ENCODE assay signal across 27 cellular contexts in genomic region chr7:43856996-43857395, GRCh38. TPM values are rescaled to one million over a fixed set of nuclear protein-coding genes. Genes with fewer than 3 reads are reported as not detected.
DNase-seq lines count a peak whose midpoint lies in the region; ATAC-seq and TF ChIP-seq lines count a peak whose summit lies in the region.
"Had no signal": no experiment of that assay in that cellular context is flagged by ENCODE, and none has a peak within 500 bp of the region (broad histone marks: within the 10 kb centered on the region; RNA-seq: fewer than 3 reads in every experiment).

No MANE protein-coding gene starts in this region.

- no peak overlapping the region for H3K4me3 Mint-ChIP-seq in activated CD8-positive, alpha-beta T cell treated with anti-CD3 and anti-CD28 coated beads for 36 hours
- H3K4me3 Mint-ChIP-seq in activated CD8-positive, alpha-beta T cell treated with anti-CD3 and anti-CD28 coated beads, Interleukin-2, amount 10 ng/mL, durations not matched to agents 7 days and 5 days, result no peak overlapping the region
- H3K4me3 Mint-ChIP-seq: activated CD8-positive, alpha-beta memory T cell treated with anti-CD3 and anti-CD28 coated beads, Interleukin-2, amount 10 ng/mL, durations not matched to agents 7 days and 5 days; IgD-negative memory B cell; naive thymus-derived CD4-positive, alpha-beta T cell had no signal

- no peaks in the 10 kb centered on the region for H3K9me3 Mint-ChIP-seq in activated CD8-positive, alpha-beta T cell treated with anti-CD3 and anti-CD28 coated beads for 36 hours
- no peaks in the 10 kb centered on the region for H3K9me3 Mint-ChIP-seq in activated CD8-positive, alpha-beta T cell treated with anti-CD3 and anti-CD28 coated beads, Interleukin-2, amount 10 ng/mL, durations not matched to agents 7 days and 5 days (ENCODE audit: insufficient read depth)
- H3K9me3 Mint-ChIP-seq: IgD-negative memory B cell had no signal

- ATAC-seq in activated CD8-positive, alpha-beta T cell treated with anti-CD3 and anti-CD28 coated beads for 36 hours, result peak; percentile 27
- no peak for ATAC-seq in activated CD8-positive, alpha-beta T cell treated with anti-CD3 and anti-CD28 coated beads, Interleukin-2, amount 10 ng/mL, durations not matched to agents 7 days and 5 days
- ATAC-seq in HG02588 (IDR thresholded peaks at IDR 0.05; ENCODE audit: unreplicated experiment), result no peak
- ATAC-seq: activated CD8-positive, alpha-beta memory T cell treated with anti-CD3 and anti-CD28 coated beads, Interleukin-2, amount 10 ng/mL, durations not matched to agents 7 days and 5 days; left lung; naive thymus-derived CD4-positive, alpha-beta T cell had no signal

- H3K4me3 ChIP-seq in spleen, result no peak overlapping the region
- H3K4me3 ChIP-seq: BLaER1 treated with 17β-estradiol and CSF1 and Interleukin-3, amounts not matched to agents 10 nM and 100 nM; left lung; ovary; stomach; tibial nerve had no signal

- 78 to 91% (median 82%) methylated on average over 1 of the region's 1 CpG for WGBS in spleen, 5 donors

- TF ChIP-seq CTCF in activated CD8-positive, alpha-beta T cell treated with anti-CD3 and anti-CD28 coated beads for 36 hours (IDR thresholded peaks at IDR 0.05), result no peak
- no peak for TF ChIP-seq CTCF in spleen (IDR thresholded peaks at IDR 0.05 in 8 of 11, conservative IDR thresholded peaks at IDR 0.05 in 3 of 11)

- H3K36me3 ChIP-seq in spleen, result no peaks in the 10 kb centered on the region
- H3K36me3 ChIP-seq: BLaER1 treated with 17β-estradiol and CSF1 and Interleukin-3, amounts not matched to agents 10 nM and 100 nM; left lung; ovary; stomach; tibial nerve had no signal

- no peaks in the 10 kb centered on the region for H3K27me3 ChIP-seq in spleen (replicated peaks in 1 of 7)
- H3K27me3 ChIP-seq: left lung, ovary, stomach, tibial nerve had no signal

- no peaks in the 10 kb centered on the region for H3K36me3 Mint-ChIP-seq in activated CD8-positive, alpha-beta T cell treated with anti-CD3 and anti-CD28 coated beads for 36 hours (ENCODE audit: low read depth)
- H3K36me3 Mint-ChIP-seq in activated CD8-positive, alpha-beta T cell treated with anti-CD3 and anti-CD28 coated beads, Interleukin-2, amount 10 ng/mL, durations not matched to agents 7 days and 5 days (ENCODE audit: low read depth), result no peaks in the 10 kb centered on the region
- H3K36me3 Mint-ChIP-seq: activated CD8-positive, alpha-beta memory T cell treated with anti-CD3 and anti-CD28 coated beads, Interleukin-2, amount 10 ng/mL, durations not matched to agents 7 days and 5 days; IgD-negative memory B cell; naive thymus-derived CD4-positive, alpha-beta T cell had no signal

- no peak for TF ChIP-seq POLR2A in spleen (IDR thresholded peaks at IDR 0.05)

- no peaks in the 10 kb centered on the region for H3K4me1 ChIP-seq in spleen
- H3K4me1 ChIP-seq: BLaER1 treated with 17β-estradiol and CSF1 and Interleukin-3, amounts not matched to agents 10 nM and 100 nM; left lung; stomach; tibial nerve had no signal

- H3K27me3 Mint-ChIP-seq in activated CD8-positive, alpha-beta T cell treated with anti-CD3 and anti-CD28 coated beads for 36 hours, result peaks cover 3% of the 10 kb centered on the region
- peaks cover 5% of the 10 kb centered on the region for H3K27me3 Mint-ChIP-seq in activated CD8-positive, alpha-beta T cell treated with anti-CD3 and anti-CD28 coated beads, Interleukin-2, amount 10 ng/mL, durations not matched to agents 7 days and 5 days (ENCODE audit: low read depth)

- H3K27ac Mint-ChIP-seq in activated CD8-positive, alpha-beta T cell treated with anti-CD3 and anti-CD28 coated beads for 36 hours, result no peak overlapping the region
- H3K27ac Mint-ChIP-seq in activated CD8-positive, alpha-beta T cell treated with anti-CD3 and anti-CD28 coated beads, Interleukin-2, amount 10 ng/mL, durations not matched to agents 7 days and 5 days, result no peak overlapping the region
- H3K27ac Mint-ChIP-seq: activated CD8-positive, alpha-beta memory T cell treated with anti-CD3 and anti-CD28 coated beads, Interleukin-2, amount 10 ng/mL, durations not matched to agents 7 days and 5 days; IgD-negative memory B cell; naive thymus-derived CD4-positive, alpha-beta T cell had no signal

- DNase-seq in activated CD8-positive, alpha-beta T cell treated with anti-CD3 and anti-CD28 coated beads for 36 hours, result no peak
- DNase-seq in activated CD8-positive, alpha-beta T cell treated with anti-CD3 and anti-CD28 coated beads, Interleukin-2, amount 10 ng/mL, durations not matched to agents 7 days and 5 days, result no peak
- DNase-seq in HS-5 (ENCODE audit: low read depth) (peak; percentile 76), amniotic epithelial cell (ENCODE audit: low read depth) (peak; percentile 42), spleen (peak; percentile 1), foreskin melanocyte (no peak)
- DNase-seq in stimulated activated naive CD4-positive, alpha-beta T cell (lab: John Stamatoyannopoulos, UW), result no peak
- DNase-seq: activated CD4-positive, alpha-beta T cell treated with anti-CD3 and anti-CD28 coated beads for 4 hours; activated CD8-positive, alpha-beta memory T cell treated with anti-CD3 and anti-CD28 coated beads, Interleukin-2, amount 10 ng/mL, durations not matched to agents 7 days and 5 days; activated effector memory CD4-positive, alpha-beta T cell treated with Interleukin-2 at 50 U/mL for 16 hours; amniotic stem cell; left lung; MM.1S; naive thymus-derived CD4-positive, alpha-beta T cell; NCI-H1694; NCI-H2171 treated with DMSO at 0.1 percent for 48 hours; NCI-H526; ovary; Right ventricle myocardium superior; stimulated activated CD4-positive, alpha-beta T cell treated with anti-CD3 and anti-CD28 coated beads, Interleukin-4, amount 100 ng/mL, for 24 hours; stomach; SW 1271 had no signal

- CTCF ChIA-PET in activated CD8-positive, alpha-beta T cell treated with anti-CD3 and anti-CD28 coated beads for 36 hours (lab: Charles Lee), result no interaction called here
- CTCF ChIA-PET in activated CD8-positive, alpha-beta T cell treated with anti-CD3 and anti-CD28 coated beads, Interleukin-2, amount 10 ng/mL, durations not matched to agents 7 days and 5 days (lab: Charles Lee), result interaction anchor here (1.6 kb wide), 1 partner anchor 17 kb away, joined by 7 read pairs; no protein-coding TSS in a partner anchor

- intact Hi-C loops in activated CD8-positive, alpha-beta T cell treated with anti-CD3 and anti-CD28 coated beads for 36 hours (cut with micrococcal nuclease), result no loop called here
- intact Hi-C loops in spleen (cut with DNase I; ENCODE audit: low total_unique reads), result no loop called here

- no peak overlapping the region for H3K27ac ChIP-seq in spleen
- H3K27ac ChIP-seq: BLaER1 treated with 17β-estradiol and CSF1 and Interleukin-3, amounts not matched to agents 10 nM and 100 nM; HL-60; left lung; ovary; stomach; tibial nerve had no signal

- H3K9me3 ChIP-seq in spleen, result no peaks in the 10 kb centered on the region
- H3K9me3 ChIP-seq: left lung, ovary, stomach, tibial nerve had no signal

- POLR2A ChIA-PET in activated CD8-positive, alpha-beta T cell treated with anti-CD3 and anti-CD28 coated beads for 36 hours (lab: Charles Lee), result no interaction called here
- POLR2A ChIA-PET in activated CD8-positive, alpha-beta T cell treated with anti-CD3 and anti-CD28 coated beads, Interleukin-2, amount 10 ng/mL, durations not matched to agents 7 days and 5 days (lab: Charles Lee), result no interaction called here

- H3K4me1 Mint-ChIP-seq in activated CD8-positive, alpha-beta T cell treated with anti-CD3 and anti-CD28 coated beads for 36 hours (ENCODE audit: low read depth), result no peaks in the 10 kb centered on the region
- H3K4me1 Mint-ChIP-seq in activated CD8-positive, alpha-beta T cell treated with anti-CD3 and anti-CD28 coated beads, Interleukin-2, amount 10 ng/mL, durations not matched to agents 7 days and 5 days (ENCODE audit: low read depth), result no peaks in the 10 kb centered on the region
- H3K4me1 Mint-ChIP-seq: activated CD8-positive, alpha-beta memory T cell treated with anti-CD3 and anti-CD28 coated beads, Interleukin-2, amount 10 ng/mL, durations not matched to agents 7 days and 5 days; IgD-negative memory B cell; naive thymus-derived CD4-positive, alpha-beta T cell had no signal

RNA-seq across cellular contexts. Expression of gene MRPS24, which starts 12.3 kb away (rescaled TPM):
- total RNA-seq in activated CD8-positive, alpha-beta T cell treated with anti-CD3 and anti-CD28 coated beads for 36 hours, result 100 to 1,000 TPM; 127 to 130 TPM
- total RNA-seq in activated CD8-positive, alpha-beta T cell treated with anti-CD3 and anti-CD28 coated beads, Interleukin-2, amount 10 ng/mL, durations not matched to agents 7 days and 5 days, result 10 to 100 TPM; 88.5 to 91.3 TPM
- 10 to 100 TPM; 40.7 to 99.0 (median 50.3) TPM for total RNA-seq in spleen
- 100 to 1,000 TPM in 2 of 3 donors, 10 to 100 TPM in 1; 73.8 to 121 (median 115) TPM for polyA plus RNA-seq in spleen

RNA-seq across cellular contexts. Expression of gene URGCP, which starts 49.4 kb away (rescaled TPM):
- total RNA-seq in activated CD8-positive, alpha-beta T cell treated with anti-CD3 and anti-CD28 coated beads for 36 hours, result 10 to 100 TPM; 18.8 to 19.4 TPM
- 10 to 100 TPM; 24.1 to 24.7 TPM for total RNA-seq in activated CD8-positive, alpha-beta T cell treated with anti-CD3 and anti-CD28 coated beads, Interleukin-2, amount 10 ng/mL, durations not matched to agents 7 days and 5 days
- total RNA-seq in spleen, result 10 to 100 TPM; 19.8 to 32.1 (median 26.5) TPM
- polyA plus RNA-seq in spleen, result 10 to 100 TPM in 2 of 3 donors, 1 to 10 TPM in 1; 8.6 to 21.6 (median 15.3) TPM

Comparison
In these comparisons a context has a peak if more than half of its experiments do, and no peak if none do; other contexts are left out.
1. DNase-seq: peak in HS-5 (single experiment), amniotic epithelial cell (single experiment) and spleen (single experiment); none in activated CD8-positive, alpha-beta T cell treated with anti-CD3 and anti-CD28 coated beads for 36 hours (single experiment), activated CD8-positive, alpha-beta T cell treated with anti-CD3 and anti-CD28 coated beads, Interleukin-2, amount 10 ng/mL, durations not matched to agents 7 days and 5 days (single experiment), stimulated activated naive CD4-positive, alpha-beta T cell (0 of 6) and foreskin melanocyte (single experiment).